ENCODE assay signal across 1 cellular context in genomic region chr16:85306071-85306792, GRCh38.
A peak's percentile ranks its signal among the peaks of the same experiment; 100 is the strongest.
TF ChIP-seq lines count a peak whose summit lies in the region.

No MANE protein-coding gene starts in this region.

TF ChIP-seq in HepG2, 621 proteins besides CTCF, POLR2A, EP300 and RAD21 (continued from another document and continues in another):
- no peak for TF ChIP-seq ZNF460 (CRISPR knock-in tag; IDR thresholded peaks at IDR 0.05; ENCODE audit: borderline replicate concordance)
- TF ChIP-seq ATF3 (CRISPR knock-in tag; IDR thresholded peaks at IDR 0.05), result peak; percentile 80
- no peak for TF ChIP-seq ZNF776 (CRISPR knock-in tag; IDR thresholded peaks at IDR 0.05)
- TF ChIP-seq ARID3A (IDR thresholded peaks at IDR 0.05; ENCODE audit: low read depth, low read length), result no peak
- peak; percentile 63; the same call in 1 of the 2 replicates for TF ChIP-seq FOXK1 (CRISPR knock-in tag; IDR thresholded peaks at IDR 0.05; ENCODE audit: borderline replicate concordance, low read depth)
- TF ChIP-seq FOXM1 (CRISPR knock-in tag; IDR thresholded peaks at IDR 0.05), result no peak
- TF ChIP-seq ZNF101 (CRISPR knock-in tag; IDR thresholded peaks at IDR 0.05; ENCODE audit: borderline replicate concordance, low read depth), result no peak
- 0 out of 2 replicates have a peak, but pooled peaks have one; percentile 72 for TF ChIP-seq SMAD9 (CRISPR knock-in tag; IDR thresholded peaks at IDR 0.05)
- no peak for TF ChIP-seq ZNF235 (CRISPR knock-in tag; IDR thresholded peaks at IDR 0.05; ENCODE audit: borderline replicate concordance)
- TF ChIP-seq NR2F2 (IDR thresholded peaks at IDR 0.05; ENCODE audit: borderline replicate concordance, low read depth), result peak; percentile 56; the same call in 1 of the 2 replicates
- no peak; the same call in 1 of the 2 replicates for TF ChIP-seq ZNF446 (CRISPR knock-in tag; IDR thresholded peaks at IDR 0.05)
- peak; percentile 87; the same call in 1 of the 2 replicates for TF ChIP-seq NFKB2 (CRISPR knock-in tag; IDR thresholded peaks at IDR 0.05; ENCODE audit: borderline replicate concordance)
- no peak for TF ChIP-seq KLF15 (CRISPR knock-in tag; IDR thresholded peaks at IDR 0.05; ENCODE audit: borderline replicate concordance)
- peak; percentile 51; the same call in 1 of the 2 replicates for TF ChIP-seq ZNF891 (CRISPR knock-in tag; IDR thresholded peaks at IDR 0.05)
- peak; percentile 82 for TF ChIP-seq FOSL2 (CRISPR knock-in tag; IDR thresholded peaks at IDR 0.05)
- no peak for TF ChIP-seq ZNF597 (CRISPR knock-in tag; IDR thresholded peaks at IDR 0.05)
- peak; percentile 77; the same call in 1 of the 2 replicates for TF ChIP-seq KAT8 (CRISPR knock-in tag; IDR thresholded peaks at IDR 0.05)
- no peak; the same call in 1 of the 2 replicates for TF ChIP-seq BATF2 (CRISPR knock-in tag; IDR thresholded peaks at IDR 0.05)
- TF ChIP-seq CAMTA2 (CRISPR knock-in tag; IDR thresholded peaks at IDR 0.05; ENCODE audit: borderline replicate concordance), result no peak
- peak; percentile 86 for TF ChIP-seq ZNF451 (CRISPR knock-in tag; IDR thresholded peaks at IDR 0.05)
- TF ChIP-seq ZNF674 (CRISPR knock-in tag; IDR thresholded peaks at IDR 0.05; ENCODE audit: low read depth), result no peak
- TF ChIP-seq MED1 (CRISPR knock-in tag; IDR thresholded peaks at IDR 0.05), result peak; percentile 85; the same call in 1 of the 2 replicates
- TF ChIP-seq ZFP36L2 (CRISPR knock-in tag; IDR thresholded peaks at IDR 0.05), result no peak
- TF ChIP-seq ZNF777 (CRISPR knock-in tag; IDR thresholded peaks at IDR 0.05), result no peak
- TF ChIP-seq TGIF2 (CRISPR knock-in tag; IDR thresholded peaks at IDR 0.05), result peak; percentile 99
- no peak for TF ChIP-seq U2AF2 (IDR thresholded peaks at IDR 0.05; ENCODE audit: low read depth, low read length)
- no peak for TF ChIP-seq ATF6 (CRISPR knock-in tag; conservative IDR thresholded peaks at IDR 0.05)
- peak; percentile 88; the same call in 1 of the 2 replicates for TF ChIP-seq HINFP (CRISPR knock-in tag; IDR thresholded peaks at IDR 0.05; ENCODE audit: low read depth)
- TF ChIP-seq MED8 (CRISPR knock-in tag; IDR thresholded peaks at IDR 0.05; ENCODE audit: insufficient replicate concordance), result no peak
- peak; percentile 87 for TF ChIP-seq SRY (CRISPR knock-in tag; IDR thresholded peaks at IDR 0.05)
- no peak for TF ChIP-seq PHF5A (CRISPR knock-in tag; IDR thresholded peaks at IDR 0.05; ENCODE audit: low read depth, unreplicated experiment)
- no peak for TF ChIP-seq STAG1 (CRISPR knock-in tag; IDR thresholded peaks at IDR 0.05)
- TF ChIP-seq ZNF251 (CRISPR knock-in tag; IDR thresholded peaks at IDR 0.05), result peak; percentile 79; the same call in 1 of the 2 replicates
- TF ChIP-seq ZNF562 (CRISPR knock-in tag; IDR thresholded peaks at IDR 0.05; ENCODE audit: borderline replicate concordance), result no peak
- 0 out of 2 replicates have a peak, but pooled peaks have one; percentile 39 for TF ChIP-seq ZNF33B (CRISPR knock-in tag; IDR thresholded peaks at IDR 0.05)
- TF ChIP-seq TFDP1 (CRISPR knock-in tag; IDR thresholded peaks at IDR 0.05; ENCODE audit: borderline replicate concordance), result peak; percentile 97
- TF ChIP-seq TBX2 (CRISPR knock-in tag; IDR thresholded peaks at IDR 0.05; ENCODE audit: borderline replicate concordance), result peak; percentile 83; the same call in 1 of the 2 replicates
- no peak for TF ChIP-seq RFXAP (CRISPR knock-in tag; IDR thresholded peaks at IDR 0.05; ENCODE audit: borderline replicate concordance)
- TF ChIP-seq GRHL1 (CRISPR knock-in tag; conservative IDR thresholded peaks at IDR 0.05), result no peak
- no peak for TF ChIP-seq PRMT3 (CRISPR knock-in tag; IDR thresholded peaks at IDR 0.05; ENCODE audit: borderline replicate concordance, low read depth)
- peak; percentile 73 for TF ChIP-seq REPIN1 (CRISPR knock-in tag; IDR thresholded peaks at IDR 0.05; ENCODE audit: borderline replicate concordance, low read depth)
- 0 out of 2 replicates have a peak, but pooled peaks have one; percentile 68 for TF ChIP-seq KDM4B (CRISPR knock-in tag; IDR thresholded peaks at IDR 0.05)
- TF ChIP-seq CEBPB (IDR thresholded peaks at IDR 0.05; ENCODE audit: borderline replicate concordance, low read depth, low read length), result peak; percentile 47; the same call in 1 of the 2 replicates
- TF ChIP-seq KLF9 (CRISPR knock-in tag; IDR thresholded peaks at IDR 0.05; ENCODE audit: low read depth), result no peak; the same call in 1 of the 2 replicates
- TF ChIP-seq ZSCAN21 (CRISPR knock-in tag; IDR thresholded peaks at IDR 0.05; ENCODE audit: borderline replicate concordance), result peak; percentile 68; the same call in 1 of the 2 replicates
- peak; percentile 65; the same call in 1 of the 2 replicates for TF ChIP-seq NCOR1 (IDR thresholded peaks at IDR 0.05; ENCODE audit: borderline replicate concordance, low read length)
- peak; percentile 95; the same call in 1 of the 2 replicates for TF ChIP-seq ZNF232 (CRISPR knock-in tag; IDR thresholded peaks at IDR 0.05; ENCODE audit: borderline replicate concordance)
- TF ChIP-seq ZNF281 (CRISPR knock-in tag; IDR thresholded peaks at IDR 0.05; ENCODE audit: borderline replicate concordance), result peak; percentile 53; the same call in 1 of the 2 replicates
- TF ChIP-seq TEAD2 (CRISPR knock-in tag; IDR thresholded peaks at IDR 0.05), result no peak
- no peak for TF ChIP-seq SNRNP70 (IDR thresholded peaks at IDR 0.05; ENCODE audit: low read depth, low read length)
- TF ChIP-seq EED (CRISPR knock-in tag; IDR thresholded peaks at IDR 0.05), result no peak
- TF ChIP-seq ZIK1 (CRISPR knock-in tag; IDR thresholded peaks at IDR 0.05; ENCODE audit: borderline replicate concordance, low read depth), result peak; percentile 97
- no peak for TF ChIP-seq ZSCAN30 (CRISPR knock-in tag; IDR thresholded peaks at IDR 0.05)
- TF ChIP-seq ZFP37 (CRISPR knock-in tag; IDR thresholded peaks at IDR 0.05; ENCODE audit: borderline replicate concordance), result peak; percentile 80; the same call in 1 of the 2 replicates
